ENCODE assay signal across 16 cellular contexts in genomic region chr22:36922752-36923457, GRCh38.
A peak's percentile ranks its signal among the peaks of the same experiment; 100 is the strongest.
DNase-seq lines count a peak whose midpoint lies in the region; ATAC-seq and TF ChIP-seq lines count a peak whose summit lies in the region.
"Had no signal": no experiment of that assay in that cellular context is flagged by ENCODE, and none has a peak within 500 bp of the region (broad histone marks: within the 10 kb centered on the region; RNA-seq: fewer than 3 reads in every experiment).

No MANE protein-coding gene starts in this region.

- TF ChIP-seq CTCF in nephron progenitor cell (IDR thresholded peaks at IDR 0.05): no peak

- H3K4me1 Mint-ChIP-seq in dendritic cell treated with granulocyte-macrophage colony-stimulating factor and Interleukin-4, amounts not matched to agents 40 ng/mL and 50 ng/mL, for 4 days (ENCODE audit: low read depth): peaks cover 89% of the 10 kb centered on the region
- peaks cover 46% of the 10 kb centered on the region for H3K4me1 Mint-ChIP-seq in nephron progenitor cell
- H3K4me1 Mint-ChIP-seq in stimulated activated naive B cell treated with anti-CD40 and anti-IgM and Interleukin-4, amounts not matched to agents 10 μg/mL and 1 μg/mL and 100 μg/mL, for 72 hours: peaks cover 43 to 71% of the 10 kb centered on the region in 2 donors

- no peaks in the 10 kb centered on the region for H3K27me3 Mint-ChIP-seq in dendritic cell treated with granulocyte-macrophage colony-stimulating factor and Interleukin-4, amounts not matched to agents 40 ng/mL and 50 ng/mL, for 4 days
- H3K27me3 Mint-ChIP-seq in nephron progenitor cell (ENCODE audit: low read depth, poor library complexity): peaks cover 30% of the 10 kb centered on the region
- H3K27me3 Mint-ChIP-seq in stimulated activated naive B cell treated with anti-CD40 and anti-IgM and Interleukin-4, amounts not matched to agents 10 μg/mL and 1 μg/mL and 100 μg/mL, for 72 hours: no peaks in the 10 kb centered on the region

- H3K9me3 Mint-ChIP-seq in dendritic cell treated with granulocyte-macrophage colony-stimulating factor and Interleukin-4, amounts not matched to agents 40 ng/mL and 50 ng/mL, for 4 days: no peaks in the 10 kb centered on the region
- peaks cover 10% of the 10 kb centered on the region for H3K9me3 Mint-ChIP-seq in nephron progenitor cell
- H3K9me3 Mint-ChIP-seq in stimulated activated naive B cell treated with anti-CD40 and anti-IgM and Interleukin-4, amounts not matched to agents 10 μg/mL and 1 μg/mL and 100 μg/mL, for 72 hours: no peaks in the 10 kb centered on the region

- intact Hi-C loops in dendritic cell treated with granulocyte-macrophage colony-stimulating factor and Interleukin-4, amounts not matched to agents 40 ng/mL and 50 ng/mL, for 4 days (cut with micrococcal nuclease): no loop called here

- DNase-seq in D341Med (ENCODE audit: low spot score) (peak; percentile 13), nephron progenitor cell (no peak), CD1c-positive myeloid dendritic cell (ENCODE audit: extremely low spot score) (no peak)
- DNase-seq in stimulated activated naive B cell treated with anti-CD40 and anti-IgM and Interleukin-4, amounts not matched to agents 10 μg/mL and 1 μg/mL and 100 μg/mL, for 72 hours: no peak
- DNase-seq in activated CD4-positive, alpha-beta T cell treated with anti-CD3 and anti-CD28 coated beads for 1 hour: no peak
- DNase-seq: C1 segment of cervical spinal cord, DMS79 treated with DMSO at 0.1 percent for 48 hours, KG1, NCI-H1436, NCI-H1930, NCI-H345, NCI-H524 treated with DMSO at 0.1 percent for 48 hours, PC-3, SIG-M5 had no signal

- H3K36me3 Mint-ChIP-seq in dendritic cell treated with granulocyte-macrophage colony-stimulating factor and Interleukin-4, amounts not matched to agents 40 ng/mL and 50 ng/mL, for 4 days (ENCODE audit: low read depth): peaks cover 98% of the 10 kb centered on the region
- H3K36me3 Mint-ChIP-seq in nephron progenitor cell (ENCODE audit: low read depth): no peaks in the 10 kb centered on the region
- peaks cover 76 to 91% of the 10 kb centered on the region in 2 donors for H3K36me3 Mint-ChIP-seq in stimulated activated naive B cell treated with anti-CD40 and anti-IgM and Interleukin-4, amounts not matched to agents 10 μg/mL and 1 μg/mL and 100 μg/mL, for 72 hours

- no peak overlapping the region for H3K4me3 Mint-ChIP-seq in dendritic cell treated with granulocyte-macrophage colony-stimulating factor and Interleukin-4, amounts not matched to agents 40 ng/mL and 50 ng/mL, for 4 days
- H3K4me3 Mint-ChIP-seq in nephron progenitor cell: no peak overlapping the region
- H3K4me3 Mint-ChIP-seq in stimulated activated naive B cell treated with anti-CD40 and anti-IgM and Interleukin-4, amounts not matched to agents 10 μg/mL and 1 μg/mL and 100 μg/mL, for 72 hours: peak overlapping the region in 1 of 2 donors; percentile 2

- no peak for ATAC-seq in stimulated activated naive B cell treated with anti-CD40 and anti-IgM and Interleukin-4, amounts not matched to agents 10 μg/mL and 1 μg/mL and 100 μg/mL, for 72 hours (replicated peaks)
- ATAC-seq in HG02678 (IDR thresholded peaks at IDR 0.05; ENCODE audit: unreplicated experiment): no peak
- ATAC-seq: PC-3 had no signal

- H3K27ac Mint-ChIP-seq in dendritic cell treated with granulocyte-macrophage colony-stimulating factor and Interleukin-4, amounts not matched to agents 40 ng/mL and 50 ng/mL, for 4 days: peak overlapping the region; percentile 90
- H3K27ac Mint-ChIP-seq in nephron progenitor cell: peak overlapping the region; percentile 36
- H3K27ac Mint-ChIP-seq in stimulated activated naive B cell treated with anti-CD40 and anti-IgM and Interleukin-4, amounts not matched to agents 10 μg/mL and 1 μg/mL and 100 μg/mL, for 72 hours: peak overlapping the region; percentile 4

Comparison
In these comparisons a context has a peak if more than half of its experiments do, and no peak if none do; other contexts are left out.
1. H3K27ac Mint-ChIP-seq: peak in every context shown above with its lines; median percentile 90 in dendritic cell treated with granulocyte-macrophage colony-stimulating factor and Interleukin-4, amounts not matched to agents 40 ng/mL and 50 ng/mL, for 4 days; 36 in nephron progenitor cell; 4 in stimulated activated naive B cell treated with anti-CD40 and anti-IgM and Interleukin-4, amounts not matched to agents 10 μg/mL and 1 μg/mL and 100 μg/mL, for 72 hours.